Comparison of ENCODE assay signal across 13 cellular contexts in the genomic region with DNA sequence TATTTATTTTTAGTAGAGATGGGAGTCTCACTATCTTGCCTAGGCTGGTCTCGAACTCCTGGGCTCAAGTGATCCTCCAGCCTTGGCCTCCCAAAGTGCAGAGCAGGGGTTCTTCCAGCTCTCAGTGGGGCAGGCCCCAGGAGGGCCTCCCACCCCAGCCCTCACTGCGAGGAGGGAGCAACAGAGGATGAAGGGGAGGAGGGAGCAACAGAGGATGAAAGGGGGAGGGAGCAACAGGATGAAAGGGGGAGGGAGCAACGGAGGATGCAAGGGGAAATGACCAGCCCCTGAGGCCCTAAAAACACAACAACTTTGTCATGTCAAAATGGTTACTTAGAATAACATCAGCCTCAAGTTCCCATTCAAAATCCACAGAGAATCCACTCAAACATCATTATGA. TPM values are rescaled to one million over a fixed set of nuclear protein-coding genes. Genes with fewer than 3 reads are reported as not detected.
A peak's percentile ranks its signal among the peaks of the same experiment; 100 is the strongest.
DNase-seq lines count a peak whose midpoint lies in the region; ATAC-seq and TF ChIP-seq lines count a peak whose summit lies in the region.
"Had no signal": no experiment of that assay in that cellular context is flagged by ENCODE, and none has a peak within 500 bp of the region (broad histone marks: within the 10 kb centered on the region; RNA-seq: fewer than 3 reads in every experiment).

No MANE protein-coding gene starts in this region.

- H3K9ac ChIP-seq in OCI-LY1 (ENCODE audit: low read length) (no peak overlapping the region; the same call in 1 of the 2 replicates), trophoblast cell (ENCODE audit: low read length) (no peak overlapping the region)

- H4K12ac ChIP-seq in trophoblast cell (ENCODE audit: low read depth, low read length): no peak overlapping the region

- H3K14ac ChIP-seq in trophoblast cell (ENCODE audit: low read length): no peak overlapping the region

- H4K91ac ChIP-seq in trophoblast cell (ENCODE audit: low read depth, low read length): no peak overlapping the region

- H3K27ac Mint-ChIP-seq in dendritic cell treated with granulocyte-macrophage colony-stimulating factor and Interleukin-4, amounts not matched to agents 40 ng/mL and 50 ng/mL, for 4 days: peak overlapping the region; percentile 96

- H3K9me3 ChIP-seq in OCI-LY1 (ENCODE audit: low read length) (no peaks in the 10 kb centered on the region), stomach (no peaks in the 10 kb centered on the region), trophoblast cell (ENCODE audit: insufficient read depth, low read depth, low read length) (no peaks in the 10 kb centered on the region)
- H3K9me3 ChIP-seq: upper lobe of left lung had no signal

- TF ChIP-seq CTCF in OCI-LY1 (IDR thresholded peaks at IDR 0.05; ENCODE audit: low read length) (no peak), stomach (IDR thresholded peaks at IDR 0.05) (no peak)

- H2AFZ ChIP-seq in OCI-LY1 (ENCODE audit: low read length) (no peak overlapping the region), trophoblast cell (ENCODE audit: insufficient read depth, low read length, poor library complexity) (no peak overlapping the region)

- H3K4me2 ChIP-seq in OCI-LY1 (ENCODE audit: low read length) (no peak overlapping the region), trophoblast cell (ENCODE audit: low read length) (no peak overlapping the region)

- no peak for TF ChIP-seq POLR2A in stomach (IDR thresholded peaks at IDR 0.05)

- H3K4ac ChIP-seq in trophoblast cell (ENCODE audit: low read depth, low read length): no peak overlapping the region

- no peaks in the 10 kb centered on the region for H3K9me2 ChIP-seq in OCI-LY1 (ENCODE audit: low read depth, low read length)

- no peaks in the 10 kb centered on the region for H4K20me1 ChIP-seq in OCI-LY1 (ENCODE audit: insufficient read depth, low read length)

- H2BK120ac ChIP-seq in trophoblast cell (ENCODE audit: insufficient read depth, low read length, poor library complexity): no peak overlapping the region

- H4K8ac ChIP-seq in trophoblast cell (ENCODE audit: low read depth, low read length): no peak overlapping the region

- no peaks in the 10 kb centered on the region for H3K27me3 Mint-ChIP-seq in activated T-cell treated with anti-CD3 and anti-CD28 coated beads, Interleukin-2, amount 50 U/mL, for 4 hours (ENCODE audit: low read depth)
- H3K27me3 Mint-ChIP-seq in dendritic cell treated with granulocyte-macrophage colony-stimulating factor and Interleukin-4, amounts not matched to agents 40 ng/mL and 50 ng/mL, for 4 days: no peaks in the 10 kb centered on the region

- no peaks in the 10 kb centered on the region for H3K79me2 ChIP-seq in OCI-LY1 (ENCODE audit: insufficient read depth, low read length)
- no peaks in the 10 kb centered on the region for H3K79me2 ChIP-seq in trophoblast cell (ENCODE audit: control insufficient read depth, insufficient read depth, low read length, poor library complexity)

- no peak for DNase-seq in activated T-cell treated with anti-CD3 and anti-CD28 coated beads, Interleukin-2, amount 50 U/mL, for 4 hours
- DNase-seq in activated T-cell treated with anti-CD3 and anti-CD28 coated beads, Interleukin-2, amount 50 U/mL, for 48 hours: no peak
- DNase-seq in stomach (no peak), EL (no peak), NCI-H1694 treated with DMSO at 0.1 percent for 48 hours (lab: John Stamatoyannopoulos, UW) (no peak), trophoblast cell (no peak)
- DNase-seq: ACHN, activated gamma-delta T cell, RPMI8226 had no signal

- H3K4me3 Mint-ChIP-seq in activated T-cell treated with anti-CD3 and anti-CD28 coated beads, Interleukin-2, amount 50 U/mL, for 4 hours: no peak overlapping the region
- H3K4me3 Mint-ChIP-seq in dendritic cell treated with granulocyte-macrophage colony-stimulating factor and Interleukin-4, amounts not matched to agents 40 ng/mL and 50 ng/mL, for 4 days: no peak overlapping the region

- H2AK5ac ChIP-seq in trophoblast cell (ENCODE audit: low read length): no peak overlapping the region

- H3K36me3 Mint-ChIP-seq in activated T-cell treated with anti-CD3 and anti-CD28 coated beads, Interleukin-2, amount 50 U/mL, for 4 hours (ENCODE audit: insufficient read depth): peaks cover 30% of the 10 kb centered on the region
- H3K36me3 Mint-ChIP-seq in dendritic cell treated with granulocyte-macrophage colony-stimulating factor and Interleukin-4, amounts not matched to agents 40 ng/mL and 50 ng/mL, for 4 days (ENCODE audit: low read depth): peaks cover 75% of the 10 kb centered on the region

- peaks cover 3% of the 10 kb centered on the region; the same call in 1 of the 2 replicates for H3F3A ChIP-seq in OCI-LY1 (ENCODE audit: insufficient read depth, low read length)

- no peak overlapping the region for H2BK12ac ChIP-seq in trophoblast cell (ENCODE audit: low read length)

- ATAC-seq in activated T-cell treated with anti-CD3 and anti-CD28 coated beads, Interleukin-2, amount 50 U/mL, for 4 hours: peak; percentile 7 to 14

- no peak overlapping the region for H3K23ac ChIP-seq in trophoblast cell (ENCODE audit: low read length)

- H3K4me1 ChIP-seq in OCI-LY1 (ENCODE audit: insufficient read depth, low read length, severe bottlenecking) (peaks cover 38% of the 10 kb centered on the region), stomach (peaks cover 0 to 7% (median 0%) of the 10 kb centered on the region in 4 donors), trophoblast cell (ENCODE audit: control insufficient read depth in 1 of 2, insufficient read depth in 2 of 2, low read length in 2 of 2) (no peaks in the 10 kb centered on the region)
- H3K4me1 ChIP-seq: right atrium auricular region had no signal

- H3K4me1 Mint-ChIP-seq in activated T-cell treated with anti-CD3 and anti-CD28 coated beads, Interleukin-2, amount 50 U/mL, for 4 hours (ENCODE audit: low read depth): peaks cover 80% of the 10 kb centered on the region
- peaks cover 81% of the 10 kb centered on the region for H3K4me1 Mint-ChIP-seq in dendritic cell treated with granulocyte-macrophage colony-stimulating factor and Interleukin-4, amounts not matched to agents 40 ng/mL and 50 ng/mL, for 4 days (ENCODE audit: low read depth)

- H3K18ac ChIP-seq in trophoblast cell (ENCODE audit: low read length): no peak overlapping the region

- H3K27ac ChIP-seq in OCI-LY1 (ENCODE audit: low read depth, low read length, poor library complexity, severe bottlenecking) (peak overlapping the region; percentile 95), stomach (peak overlapping the region in 3 of 5 donors; percentile 29 to 68 (median 43)), trophoblast cell (ENCODE audit: low read depth, low read length) (no peak overlapping the region)
- H3K27ac ChIP-seq: right atrium auricular region had no signal

- no peak overlapping the region for H3K4me3 ChIP-seq in OCI-LY1 (ENCODE audit: low read depth, low read length, poor library complexity, severe bottlenecking)
- H3K4me3 ChIP-seq in stomach: no peak overlapping the region
- H3K4me3 ChIP-seq in trophoblast cell (ENCODE audit: low read depth, low read length): no peak overlapping the region
- H3K4me3 ChIP-seq: right atrium auricular region, upper lobe of left lung had no signal

- intact Hi-C loops in dendritic cell treated with granulocyte-macrophage colony-stimulating factor and Interleukin-4, amounts not matched to agents 40 ng/mL and 50 ng/mL, for 4 days (cut with micrococcal nuclease): no loop called here
- intact Hi-C loops in stomach (cut with DNase I; ENCODE audit: low total_unique reads): no loop called here

- no peaks in the 10 kb centered on the region for H3K79me1 ChIP-seq in trophoblast cell (ENCODE audit: low read length)

- no peaks in the 10 kb centered on the region for H3K27me3 ChIP-seq in OCI-LY1 (ENCODE audit: insufficient read depth, low read length)
- H3K27me3 ChIP-seq in stomach: no peaks in the 10 kb centered on the region
- H3K27me3 ChIP-seq in trophoblast cell (ENCODE audit: insufficient read depth, low read length): no peaks in the 10 kb centered on the region
- H3K27me3 ChIP-seq: right atrium auricular region, upper lobe of left lung had no signal

- WGBS in stomach, 5 donors: 51 to 76% (median 69%) methylated on average over 3 of the region's 3 CpGs
- WGBS in trophoblast cell (ENCODE audit: extremely low coverage, insufficient coverage, insufficient read length): no CpG with 5 or more reads among the region's 3 CpGs

- H2BK5ac ChIP-seq in trophoblast cell (ENCODE audit: low read depth, low read length, poor library complexity): no peak overlapping the region

- H3K36me3 ChIP-seq in OCI-LY1 (ENCODE audit: insufficient read depth, low read length) (no peaks in the 10 kb centered on the region), stomach (peaks cover 5 to 59% (median 19%) of the 10 kb centered on the region in 4 donors), trophoblast cell (ENCODE audit: control insufficient read depth in 1 of 2, insufficient read depth in 2 of 2, low read length in 2 of 2) (no peaks in the 10 kb centered on the region)
- H3K36me3 ChIP-seq: right atrium auricular region had no signal

- no peaks in the 10 kb centered on the region for H3K9me3 Mint-ChIP-seq in activated T-cell treated with anti-CD3 and anti-CD28 coated beads, Interleukin-2, amount 50 U/mL, for 4 hours
- H3K9me3 Mint-ChIP-seq in dendritic cell treated with granulocyte-macrophage colony-stimulating factor and Interleukin-4, amounts not matched to agents 40 ng/mL and 50 ng/mL, for 4 days: no peaks in the 10 kb centered on the region

- TF ChIP-seq EP300 in stomach (IDR thresholded peaks at IDR 0.05): no peak

RNA-seq across cellular contexts. Expression of a gene that starts 10.0 kb away (rescaled TPM):
- total RNA-seq in activated T-cell treated with anti-CD3 and anti-CD28 coated beads, Interleukin-2, amount 50 U/mL, for 4 hours: 10 to 100 TPM; 30.4 to 40.6 (median 32.5) TPM
- 100 to 1,000 TPM in 1 of 5 donors, 10 to 100 TPM in 3, 1 to 10 TPM in 1; 7.7 to 249 (median 17.4) TPM for total RNA-seq in stomach
- polyA plus RNA-seq in stomach: 1 to 10 TPM; 4.7 to 6.1 (median 6.0) TPM
- 2.1 and 2.3 TPM in 2 replicates for polyA plus RNA-seq in trophoblast cell (2013)

RNA-seq across cellular contexts. Expression of a gene that starts 52.5 kb away (rescaled TPM):
- total RNA-seq in activated T-cell treated with anti-CD3 and anti-CD28 coated beads, Interleukin-2, amount 50 U/mL, for 4 hours: 10 to 100 TPM; 48.4 to 57.2 (median 49.1) TPM
- 100 to 1,000 TPM in 1 of 5 donors, 10 to 100 TPM in 4; 12.1 to 261 (median 82.1) TPM for total RNA-seq in stomach
- 100 to 1,000 TPM in 2 of 3 donors, 10 to 100 TPM in 1; 95.3 to 143 (median 104) TPM for polyA plus RNA-seq in stomach
- polyA plus RNA-seq in trophoblast cell (2013): 79.6 and 80.2 TPM in 2 replicates
